Comparison of ENCODE assay signal across 22 cellular contexts in genomic region chr7:116981887-116982430, GRCh38. TPM values are rescaled to one million over a fixed set of nuclear protein-coding genes. Genes with fewer than 3 reads are reported as not detected.
DNase-seq lines count a peak whose midpoint lies in the region; ATAC-seq, FAIRE-seq and TF ChIP-seq lines count a peak whose summit lies in the region.
"Had no signal": no experiment of that assay in that cellular context is flagged by ENCODE, and none has a peak within 500 bp of the region (broad histone marks: within the 10 kb centered on the region; RNA-seq: fewer than 3 reads in every experiment).

No MANE protein-coding gene starts in this region.

- H2AFZ ChIP-seq in K562 (ENCODE audit: low read depth, low read length) = no peak overlapping the region

- no peaks in the 10 kb centered on the region for H4K20me1 ChIP-seq in K562 (replicated peaks; ENCODE audit: control insufficient read depth, insufficient read depth, low read length)
- H4K20me1 ChIP-seq: BLaER1 had no signal

- no TSS peak for BruUV-seq in K562 (replicated peaks; lab: Mats Ljungman, UMichigan)

- H3K9ac ChIP-seq in K562 (ENCODE audit: insufficient read depth in 1 of 2, low read depth in 2 of 2, low read length in 2 of 2) = no peak overlapping the region
- H3K9ac ChIP-seq: BLaER1 had no signal

- ATAC-seq in GM18870 (IDR thresholded peaks at IDR 0.05; ENCODE audit: unreplicated experiment) = peak; percentile 40
- no peak for ATAC-seq in K562
- no peak for ATAC-seq in stimulated activated memory B cell treated with anti-CD40 and anti-IgM and Interleukin-4, amounts not matched to agents 10 μg/mL and 1 μg/mL and 100 μg/mL, for 72 hours
- no peak for ATAC-seq in activated T-cell treated with anti-CD3 and anti-CD28 coated beads, Interleukin-2, amount 50 U/mL, for 4 hours
- ATAC-seq: PC-3 had no signal

- in situ Hi-C loops in K562 (cut with MboI) = no loop called here

- H3K27ac ChIP-seq in K562 (ENCODE audit: extremely low read depth, low read depth, low read length) = no peak overlapping the region
- H3K27ac ChIP-seq: BLaER1, SJCRH30 had no signal

- POLR2A ChIA-PET in K562 (lab: Yijun Ruan, JAX) = interaction anchor here (1.4 to 1.6 kb wide), 2 partner anchors 9 to 10 kb away, joined by 3 to 4 read pairs; no protein-coding TSS in a partner anchor

- H3K27me3 ChIP-seq in K562 (ENCODE audit: control insufficient read depth in 2 of 2, insufficient read depth in 2 of 2, low read length in 2 of 2) = no peaks in the 10 kb centered on the region
- H3K27me3 ChIP-seq: BLaER1, SJCRH30 had no signal

- H3K4me3 ChIP-seq in K562 = no peak overlapping the region
- H3K4me3 ChIP-seq: BLaER1, SJCRH30 had no signal

- TF ChIP-seq EP300 in K562 (IDR thresholded peaks at IDR 0.05; ENCODE audit: low read length) = no peak

- CTCF ChIA-PET in K562 (lab: Yijun Ruan, JAX; ENCODE audit: low intra/inter-chr PET ratio) = interaction anchor here (7.9 kb wide), 1 partner anchor 139 kb away, joined by 143 read pairs; no protein-coding TSS in a partner anchor

- H3K9me3 ChIP-seq in K562 (replicated peaks; ENCODE audit: control insufficient read depth, insufficient read depth, low read depth, low read length) = no peaks in the 10 kb centered on the region
- H3K9me3 ChIP-seq: BLaER1, SJCRH30 had no signal

- H3K27me3 Mint-ChIP-seq in stimulated activated memory B cell treated with anti-CD40 and anti-IgM and Interleukin-4, amounts not matched to agents 10 μg/mL and 1 μg/mL and 100 μg/mL, for 72 hours = no peaks in the 10 kb centered on the region
- no peaks in the 10 kb centered on the region for H3K27me3 Mint-ChIP-seq in activated T-cell treated with anti-CD3 and anti-CD28 coated beads, Interleukin-2, amount 50 U/mL, for 4 hours (ENCODE audit: low read depth)
- H3K27me3 Mint-ChIP-seq: CD8-positive, alpha-beta memory T cell had no signal

- no peak overlapping the region for H3K27ac Mint-ChIP-seq in stimulated activated memory B cell treated with anti-CD40 and anti-IgM and Interleukin-4, amounts not matched to agents 10 μg/mL and 1 μg/mL and 100 μg/mL, for 72 hours
- H3K27ac Mint-ChIP-seq: CD8-positive, alpha-beta memory T cell; H9 had no signal

- intact Hi-C loops in K562 (cut with micrococcal nuclease) = no loop called here

- H3K36me3 Mint-ChIP-seq in stimulated activated memory B cell treated with anti-CD40 and anti-IgM and Interleukin-4, amounts not matched to agents 10 μg/mL and 1 μg/mL and 100 μg/mL, for 72 hours = no peaks in the 10 kb centered on the region
- no peaks in the 10 kb centered on the region for H3K36me3 Mint-ChIP-seq in activated T-cell treated with anti-CD3 and anti-CD28 coated beads, Interleukin-2, amount 50 U/mL, for 4 hours (ENCODE audit: insufficient read depth)

- no peak for FAIRE-seq in K562 (lab: Jason Lieb, UNC)
- FAIRE-seq: A204.1, D721Med, GM19239 had no signal

- no peak for TF ChIP-seq CTCF in K562 (IDR thresholded peaks at IDR 0.05 in 2 of 3, conservative IDR thresholded peaks at IDR 0.05 in 1 of 3; ENCODE audit: insufficient read depth in 2 of 3, low read depth in 1 of 3, low read length in 3 of 3)

- no peaks in the 10 kb centered on the region for H3K79me2 ChIP-seq in K562 (ENCODE audit: control insufficient read depth, insufficient read depth, low read length)

- no peaks in the 10 kb centered on the region for H3K9me3 Mint-ChIP-seq in stimulated activated memory B cell treated with anti-CD40 and anti-IgM and Interleukin-4, amounts not matched to agents 10 μg/mL and 1 μg/mL and 100 μg/mL, for 72 hours
- no peaks in the 10 kb centered on the region for H3K9me3 Mint-ChIP-seq in activated T-cell treated with anti-CD3 and anti-CD28 coated beads, Interleukin-2, amount 50 U/mL, for 4 hours
- H3K9me3 Mint-ChIP-seq: CD8-positive, alpha-beta memory T cell; H9 had no signal

- H3K4me1 ChIP-seq in K562 (replicated peaks in 1 of 2; ENCODE audit: control insufficient read depth in 2 of 2, insufficient read depth in 2 of 2, low read length in 2 of 2) = peaks cover 0 to 8% of the 10 kb centered on the region in 2 experiments; a peak in 3 of 5 replicates
- H3K4me1 ChIP-seq: BLaER1, SJCRH30 had no signal

- peaks cover 12% of the 10 kb centered on the region for H3K4me1 Mint-ChIP-seq in stimulated activated memory B cell treated with anti-CD40 and anti-IgM and Interleukin-4, amounts not matched to agents 10 μg/mL and 1 μg/mL and 100 μg/mL, for 72 hours
- no peaks in the 10 kb centered on the region for H3K4me1 Mint-ChIP-seq in activated T-cell treated with anti-CD3 and anti-CD28 coated beads, Interleukin-2, amount 50 U/mL, for 4 hours (ENCODE audit: low read depth)
- H3K4me1 Mint-ChIP-seq: CD8-positive, alpha-beta memory T cell had no signal

- TF ChIP-seq RAD21 in K562 (CRISPR knock-in tag; conservative IDR thresholded peaks at IDR 0.05 in 1 of 2, IDR thresholded peaks at IDR 0.05 in 1 of 2) = no peak

- DNase-seq in NCI-H1436 (lab: John Stamatoyannopoulos, UW) (peak; percentile 1), NCI-H1436 treated with DMSO at 0.1 percent for 48 hours (lab: John Stamatoyannopoulos, UW) (no peak), MV-4-11 (lab: John Stamatoyannopoulos, UW) (peak; percentile 32), K562 (ENCODE audit: extremely low read depth in 1 of 4, low spot score in 3 of 4) (no peak), GM19240 (ENCODE audit: insufficient read length, low spot score) (no peak)
- no peak for DNase-seq in activated T-cell treated with anti-CD3 and anti-CD28 coated beads, Interleukin-2, amount 50 U/mL, for 4 hours
- DNase-seq: CD8-positive, alpha-beta memory T cell; DMS79; H9; NCI-H1092; NCI-H2029; NCI-H226; NCI-H526; NK-92 treated with Interleukin-12 subunit alpha and Interleukin-12 subunit beta, amount 100 ng/mL, for 24 hours; PC-3; SJCRH30 had no signal

- no peak overlapping the region for H3K4me2 ChIP-seq in K562 (ENCODE audit: insufficient read depth, low read length)
- H3K4me2 ChIP-seq: BLaER1 had no signal

- H3K9me1 ChIP-seq in K562 (ENCODE audit: control insufficient read depth, insufficient read depth, low read length) = no peaks in the 10 kb centered on the region

- 66% methylated on average over 6 of the region's 6 CpGs for WGBS in K562 (ENCODE audit: insufficient coverage, low coverage, missing lambda C conversion rate)

- no peaks in the 10 kb centered on the region for H3K36me3 ChIP-seq in K562 (ENCODE audit: control insufficient read depth, insufficient read depth, low read length)
- H3K36me3 ChIP-seq: BLaER1, SJCRH30 had no signal

- no peak overlapping the region for H3K4me3 Mint-ChIP-seq in stimulated activated memory B cell treated with anti-CD40 and anti-IgM and Interleukin-4, amounts not matched to agents 10 μg/mL and 1 μg/mL and 100 μg/mL, for 72 hours
- no peak overlapping the region for H3K4me3 Mint-ChIP-seq in activated T-cell treated with anti-CD3 and anti-CD28 coated beads, Interleukin-2, amount 50 U/mL, for 4 hours
- H3K4me3 Mint-ChIP-seq: CD8-positive, alpha-beta memory T cell; H9 had no signal

- no peak for TF ChIP-seq POLR2A in K562 (conservative IDR thresholded peaks at IDR 0.05)

TF ChIP-seq in K562, 482 proteins besides CTCF, POLR2A, EP300 and RAD21 (continues in another document):
- 0 out of 2 replicates have a peak, but pooled peaks have one; percentile 3 for TF ChIP-seq ZNF592 (IDR thresholded peaks at IDR 0.05)

RNA-seq across cellular contexts. Expression of gene ST7, which starts 28.7 kb away (rescaled TPM):
- 99.4 and 111 TPM in 2 replicates for total RNA-seq in K562 (2011; cell fraction: chromatin; rRNA removed; ENCODE audit: low replicate concordance)
- total RNA-seq in K562 (2011; cell fraction: nucleolus; rRNA removed) = 89.4 and 90.1 TPM in 2 replicates
- 107 and 111 TPM in 2 replicates for total RNA-seq in K562 (2011; cell fraction: nucleoplasm; rRNA removed)
- total RNA-seq in K562 (2014; rRNA removed) (45.5 and 46.1 TPM in 2 replicates), K562 (2014; rRNA removed; fragmentation: Illumina TruSeq; extraction: Trizol) (23.9 and 24.9 TPM in 2 replicates), K562 (2015; rRNA removed; fragmentation: Illumina TruSeq; extraction: Trizol) (36.9 and 37.2 TPM in 2 replicates), K562 (2021) (31.1 and 34.1 TPM in 2 replicates)
- polyA plus RNA-seq in K562 (2011; rRNA removed) (32.7 and 52.8 TPM in 2 replicates), K562 (2014; fragmentation: Illumina TruSeq; extraction: Trizol) (41.7 and 56.3 TPM in 2 replicates), K562 (2014; fragmentation: Nextera tagmentation; extraction: Ambion mirVana) (10 to 100 TPM; 30.9 to 47.6 TPM), K562 (2014; rRNA removed) (28.4 and 42.3 TPM in 2 replicates)
- 26.2 and 27.3 TPM in 2 replicates for polyA plus RNA-seq in K562 (2011; cell fraction: cytosol; rRNA removed)
- polyA plus RNA-seq in K562 (2011; cell fraction: nucleus; rRNA removed) = 40.7 and 45.7 TPM in 2 replicates
- 42.1 and 46.6 TPM in 2 replicates for polyA plus RNA-seq in K562 (2012)
- polyA minus RNA-seq in K562 (2011; rRNA and poly(A)+ RNA removed) = 59.1 and 77.6 TPM in 2 replicates
- 21.3 and 32.6 TPM in 2 replicates for polyA minus RNA-seq in K562 (2011; cell fraction: cytosol; rRNA and poly(A)+ RNA removed)
- polyA minus RNA-seq in K562 (2011; cell fraction: nucleus; rRNA and poly(A)+ RNA removed) = 66.8 and 85.0 TPM in 2 replicates
- total RNA-seq in activated T-cell treated with anti-CD3 and anti-CD28 coated beads, Interleukin-2, amount 50 U/mL, for 4 hours = 10 to 100 TPM in 1 of 3 donors, 1 to 10 TPM in 2; 7.7 to 10.5 (median 10.0) TPM

Comparison
In these comparisons a context has a peak if more than half of its experiments do, and no peak if none do; other contexts are left out.
1. DNase-seq: peak in NCI-H1436 (single experiment) and MV-4-11 (single experiment); none in NCI-H1436 treated with DMSO at 0.1 percent for 48 hours (single experiment), K562 (0 of 4), activated T-cell treated with anti-CD3 and anti-CD28 coated beads, Interleukin-2, amount 50 U/mL, for 4 hours (single experiment) and GM19240 (single experiment).